In the genomic region with DNA sequence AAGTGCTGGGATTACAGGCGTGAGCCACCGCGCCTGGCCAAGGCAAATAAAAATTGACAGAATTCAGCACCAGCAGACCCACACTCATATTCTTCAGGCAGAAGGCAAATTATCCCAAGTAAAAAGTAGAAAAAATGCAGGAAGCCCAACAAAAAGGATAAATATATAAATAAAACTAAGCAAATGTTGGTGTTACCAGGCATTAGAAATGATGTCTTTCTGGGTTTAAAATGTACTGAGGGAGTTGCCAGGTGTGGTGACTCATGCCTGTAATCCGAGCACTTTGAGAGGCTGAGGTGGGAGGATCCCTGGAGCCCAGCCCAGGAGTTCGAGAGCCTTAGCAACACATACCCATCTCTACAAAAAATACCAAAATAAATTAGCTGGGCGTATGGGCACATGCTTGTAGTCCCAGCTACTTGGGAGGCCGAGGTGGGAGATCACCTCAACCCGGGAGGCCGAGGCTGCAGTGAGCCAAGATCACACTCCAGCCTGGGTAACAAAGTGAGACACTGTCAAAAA, we compare ENCODE assay signal across 7 cellular contexts. TPM values are rescaled to one million over a fixed set of nuclear protein-coding genes. Genes with fewer than 3 reads are reported as not detected.
DNase-seq lines count a peak whose midpoint lies in the region; ATAC-seq and TF ChIP-seq lines count a peak whose summit lies in the region.
"Had no signal": no experiment of that assay in that cellular context is flagged by ENCODE, and none has a peak within 500 bp of the region (broad histone marks: within the 10 kb centered on the region; RNA-seq: fewer than 3 reads in every experiment).

No MANE protein-coding gene starts in this region.

- no peaks in the 10 kb centered on the region for H3K9me3 Mint-ChIP-seq in activated CD4-positive, alpha-beta T cell treated with anti-CD3 and anti-CD28 coated beads, Interleukin-2, amount 10 ng/mL, durations not matched to agents 7 days and 5 days
- no peaks in the 10 kb centered on the region for H3K9me3 Mint-ChIP-seq in naive thymus-derived CD8-positive, alpha-beta T cell

- WGBS in thyroid gland, 2 donors = 61 to 66% methylated on average over 9 of the region's 9 CpGs

- TF ChIP-seq CTCF in fibroblast of mammary gland (conservative IDR thresholded peaks at IDR 0.05; ENCODE audit: control insufficient read depth, insufficient read depth, low read depth, low read length) (no peak), thyroid gland (IDR thresholded peaks at IDR 0.05) (no peak)

- no peak overlapping the region for H3K4me3 ChIP-seq in fibroblast of mammary gland (ENCODE audit: control insufficient read depth, low read depth, low read length)
- no peak overlapping the region for H3K4me3 ChIP-seq in thyroid gland (replicated peaks in 1 of 3)
- H3K4me3 ChIP-seq: BLaER1 treated with 17β-estradiol and CSF1 and Interleukin-3, amounts not matched to agents 10 nM and 100 nM had no signal

- POLR2A ChIA-PET in activated CD4-positive, alpha-beta T cell treated with anti-CD3 and anti-CD28 coated beads, Interleukin-2, amount 10 ng/mL, durations not matched to agents 7 days and 5 days (lab: Charles Lee) = no interaction called here
- POLR2A ChIA-PET in naive thymus-derived CD8-positive, alpha-beta T cell (lab: Charles Lee) = interaction anchor here (1.5 kb wide), 1 partner anchor 13 kb away, joined by 3 read pairs; no protein-coding TSS in a partner anchor

- H3K4me1 ChIP-seq in thyroid gland = peaks cover 6 to 26% of the 10 kb centered on the region in 2 donors

- H3K27ac ChIP-seq in thyroid gland = peak overlapping the region in 1 of 3 donors; percentile 29
- H3K27ac ChIP-seq: BLaER1 treated with 17β-estradiol and CSF1 and Interleukin-3, amounts not matched to agents 10 nM and 100 nM had no signal

- H3K27ac Mint-ChIP-seq in activated CD4-positive, alpha-beta T cell treated with anti-CD3 and anti-CD28 coated beads, Interleukin-2, amount 10 ng/mL, durations not matched to agents 7 days and 5 days = no peak overlapping the region
- H3K27ac Mint-ChIP-seq in naive thymus-derived CD8-positive, alpha-beta T cell = no peak overlapping the region

- DNase-seq in NCI-H2107 treated with DMSO at 0.1 percent for 48 hours (lab: John Stamatoyannopoulos, UW; ENCODE audit: unreplicated experiment) = peak; percentile 4
- DNase-seq in NCI-H2107 (lab: John Stamatoyannopoulos, UW) = no peak
- DNase-seq in fibroblast of mammary gland (ENCODE audit: low read depth) = peak; percentile 97
- peak; percentile 94 to 95 for DNase-seq in thyroid gland
- no peak for DNase-seq in activated CD4-positive, alpha-beta T cell treated with anti-CD3 and anti-CD28 coated beads, Interleukin-2, amount 10 ng/mL, durations not matched to agents 7 days and 5 days
- no peak for DNase-seq in naive thymus-derived CD8-positive, alpha-beta T cell

- H3K9me3 ChIP-seq in thyroid gland = no peaks in the 10 kb centered on the region
- H3K9me3 ChIP-seq: BLaER1 treated with 17β-estradiol and CSF1 and Interleukin-3, amounts not matched to agents 10 nM and 100 nM had no signal

- TF ChIP-seq POLR2A in thyroid gland (IDR thresholded peaks at IDR 0.05) = no peak

- H3K27me3 Mint-ChIP-seq in activated CD4-positive, alpha-beta T cell treated with anti-CD3 and anti-CD28 coated beads, Interleukin-2, amount 10 ng/mL, durations not matched to agents 7 days and 5 days = no peaks in the 10 kb centered on the region
- H3K27me3 Mint-ChIP-seq in naive thymus-derived CD8-positive, alpha-beta T cell = no peaks in the 10 kb centered on the region

- no peak for ATAC-seq in naive thymus-derived CD8-positive, alpha-beta T cell

- peaks cover 27% of the 10 kb centered on the region for H3K36me3 Mint-ChIP-seq in activated CD4-positive, alpha-beta T cell treated with anti-CD3 and anti-CD28 coated beads, Interleukin-2, amount 10 ng/mL, durations not matched to agents 7 days and 5 days (ENCODE audit: low read depth)
- peaks cover 0 to 47% (median 1%) of the 10 kb centered on the region in 3 donors for H3K36me3 Mint-ChIP-seq in naive thymus-derived CD8-positive, alpha-beta T cell

- no peak overlapping the region for H3K4me3 Mint-ChIP-seq in activated CD4-positive, alpha-beta T cell treated with anti-CD3 and anti-CD28 coated beads, Interleukin-2, amount 10 ng/mL, durations not matched to agents 7 days and 5 days
- H3K4me3 Mint-ChIP-seq in naive thymus-derived CD8-positive, alpha-beta T cell = no peak overlapping the region

- CTCF ChIA-PET in activated CD4-positive, alpha-beta T cell treated with anti-CD3 and anti-CD28 coated beads, Interleukin-2, amount 10 ng/mL, durations not matched to agents 7 days and 5 days (lab: Charles Lee) = no interaction called here

- H3K27me3 ChIP-seq in thyroid gland = no peaks in the 10 kb centered on the region
- H3K27me3 ChIP-seq: BLaER1 treated with 17β-estradiol and CSF1 and Interleukin-3, amounts not matched to agents 10 nM and 100 nM had no signal

- H3K4me1 Mint-ChIP-seq in activated CD4-positive, alpha-beta T cell treated with anti-CD3 and anti-CD28 coated beads, Interleukin-2, amount 10 ng/mL, durations not matched to agents 7 days and 5 days = peaks cover 8% of the 10 kb centered on the region
- H3K4me1 Mint-ChIP-seq in naive thymus-derived CD8-positive, alpha-beta T cell = peaks cover 2 to 35% (median 12%) of the 10 kb centered on the region in 4 donors

- H3K36me3 ChIP-seq in thyroid gland = peaks cover 17 to 32% of the 10 kb centered on the region in 2 donors

- intact Hi-C loops in thyroid gland (cut with DNase I) = loop anchor here (5.0 kb wide), 1 partner anchor 39 kb away; a partner anchor contains a TSS

RNA-seq across cellular contexts. Expression of a gene that starts 6.3 kb away (rescaled TPM):
- total RNA-seq in thyroid gland = 100 to 1,000 TPM in 2 of 4 donors, 10 to 100 TPM in 2; 68.9 to 116 (median 94.7) TPM
- total RNA-seq in activated CD4-positive, alpha-beta T cell treated with anti-CD3 and anti-CD28 coated beads, Interleukin-2, amount 10 ng/mL, durations not matched to agents 7 days and 5 days = 100 to 1,000 TPM; 123 to 126 TPM
- 100 to 1,000 TPM; 171 to 174 TPM for total RNA-seq in naive thymus-derived CD8-positive, alpha-beta T cell
- polyA plus RNA-seq in naive thymus-derived CD8-positive, alpha-beta T cell = 10 to 100 TPM; 51.7 to 65.1 (median 59.9) TPM

RNA-seq across cellular contexts. Expression of a gene that starts 6.4 kb away (rescaled TPM):
- 10 to 100 TPM; 16.7 to 37.3 (median 24.3) TPM for total RNA-seq in thyroid gland
- 10 to 100 TPM; 25.2 to 27.6 TPM for total RNA-seq in activated CD4-positive, alpha-beta T cell treated with anti-CD3 and anti-CD28 coated beads, Interleukin-2, amount 10 ng/mL, durations not matched to agents 7 days and 5 days
- 10 to 100 TPM; 25.5 to 25.9 TPM for total RNA-seq in naive thymus-derived CD8-positive, alpha-beta T cell
- 10 to 100 TPM in 2 of 3 donors, 1 to 10 TPM in 1; 9.3 to 19.9 (median 11.6) TPM for polyA plus RNA-seq in naive thymus-derived CD8-positive, alpha-beta T cell

RNA-seq across cellular contexts. Expression of a gene that starts 9.8 kb away (rescaled TPM):
- 10 to 100 TPM; 24.0 to 41.4 (median 28.0) TPM for total RNA-seq in thyroid gland
- 10 to 100 TPM; 18.9 to 24.4 TPM for total RNA-seq in activated CD4-positive, alpha-beta T cell treated with anti-CD3 and anti-CD28 coated beads, Interleukin-2, amount 10 ng/mL, durations not matched to agents 7 days and 5 days
- 10 to 100 TPM; 19.6 to 23.4 TPM for total RNA-seq in naive thymus-derived CD8-positive, alpha-beta T cell
- 10 to 100 TPM; 14.5 to 18.2 (median 17.7) TPM for polyA plus RNA-seq in naive thymus-derived CD8-positive, alpha-beta T cell

RNA-seq across cellular contexts. Expression of a gene that starts 10.5 kb away (rescaled TPM):
- 10 to 100 TPM; 31.6 to 51.2 (median 42.1) TPM for total RNA-seq in thyroid gland
- 10 to 100 TPM; 69.5 to 92.1 TPM for total RNA-seq in activated CD4-positive, alpha-beta T cell treated with anti-CD3 and anti-CD28 coated beads, Interleukin-2, amount 10 ng/mL, durations not matched to agents 7 days and 5 days
- total RNA-seq in naive thymus-derived CD8-positive, alpha-beta T cell = 10 to 100 TPM; 65.3 to 69.1 TPM
- 1 to 10 TPM; 2.0 to 6.7 (median 3.5) TPM for polyA plus RNA-seq in naive thymus-derived CD8-positive, alpha-beta T cell

RNA-seq across cellular contexts. Expression of a gene that starts 12.9 kb away (rescaled TPM):
- 1 to 10 TPM in 2 of 4 donors, under 1 TPM in 2; 0.11 to 1.4 (median 0.68) TPM for total RNA-seq in thyroid gland
- total RNA-seq in activated CD4-positive, alpha-beta T cell treated with anti-CD3 and anti-CD28 coated beads, Interleukin-2, amount 10 ng/mL, durations not matched to agents 7 days and 5 days = 1 to 10 TPM; 3.1 to 3.7 TPM
- total RNA-seq in naive thymus-derived CD8-positive, alpha-beta T cell = 1 to 10 TPM; 2.7 to 3.0 TPM
- polyA plus RNA-seq in naive thymus-derived CD8-positive, alpha-beta T cell = under 1 TPM in 1 of 3 donors, not detected in 2; 0.10 TPM

Comparison
In these comparisons a context has a peak if more than half of its experiments do, and no peak if none do; other contexts are left out.
1. DNase-seq: peak in NCI-H2107 treated with DMSO at 0.1 percent for 48 hours (single experiment), fibroblast of mammary gland (single experiment) and thyroid gland (2 of 2); none in NCI-H2107 (single experiment), activated CD4-positive, alpha-beta T cell treated with anti-CD3 and anti-CD28 coated beads, Interleukin-2, amount 10 ng/mL, durations not matched to agents 7 days and 5 days (single experiment) and naive thymus-derived CD8-positive, alpha-beta T cell (0 of 10).